Comparison of ENCODE assay signal across 8 cellular contexts in the genomic region with DNA sequence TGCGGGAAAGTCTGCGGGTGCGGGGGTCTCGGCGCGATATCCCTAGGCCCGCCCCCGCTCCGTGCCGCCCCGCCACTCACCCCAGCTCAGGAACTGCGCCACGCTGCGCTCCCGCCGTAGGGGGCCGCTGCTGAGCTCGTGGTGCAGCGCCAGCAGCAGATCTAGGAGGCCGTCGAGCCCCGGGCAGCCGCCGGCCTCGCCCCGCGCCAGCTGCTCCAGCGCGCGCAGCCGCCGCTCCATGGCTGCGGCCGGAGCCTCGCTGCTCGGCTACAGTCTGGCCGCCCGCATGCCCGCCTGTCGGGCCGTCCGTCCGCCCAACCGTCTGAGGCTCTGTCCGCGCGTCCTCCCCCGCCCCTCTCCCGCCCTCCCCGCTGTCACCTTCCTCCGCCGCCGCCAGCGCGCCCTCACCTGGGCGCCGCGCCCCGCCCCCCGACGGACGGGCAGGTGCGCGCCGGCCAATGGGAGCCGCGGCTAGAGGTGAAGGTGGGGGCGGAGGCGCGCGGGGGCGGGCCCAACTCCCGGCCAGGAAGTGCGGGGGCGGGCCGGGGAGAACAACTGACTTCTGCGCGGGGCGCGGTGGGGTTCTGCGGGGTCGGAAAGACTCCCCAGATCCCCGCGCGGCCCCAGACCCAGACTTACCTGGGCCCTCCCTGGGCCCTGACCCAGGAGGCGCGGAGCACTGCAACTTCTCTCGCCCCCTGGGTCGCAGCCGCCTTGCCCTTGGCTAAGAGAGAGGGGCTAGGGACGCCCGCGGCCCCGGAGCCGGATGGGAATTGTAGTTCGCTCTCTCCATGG. TPM values are rescaled to one million over a fixed set of nuclear protein-coding genes. Genes with fewer than 3 reads are reported as not detected.
A peak's percentile ranks its signal among the peaks of the same experiment; 100 is the strongest.
DNase-seq lines count a peak whose midpoint lies in the region; ATAC-seq and TF ChIP-seq lines count a peak whose summit lies in the region.

A gene with protein sequence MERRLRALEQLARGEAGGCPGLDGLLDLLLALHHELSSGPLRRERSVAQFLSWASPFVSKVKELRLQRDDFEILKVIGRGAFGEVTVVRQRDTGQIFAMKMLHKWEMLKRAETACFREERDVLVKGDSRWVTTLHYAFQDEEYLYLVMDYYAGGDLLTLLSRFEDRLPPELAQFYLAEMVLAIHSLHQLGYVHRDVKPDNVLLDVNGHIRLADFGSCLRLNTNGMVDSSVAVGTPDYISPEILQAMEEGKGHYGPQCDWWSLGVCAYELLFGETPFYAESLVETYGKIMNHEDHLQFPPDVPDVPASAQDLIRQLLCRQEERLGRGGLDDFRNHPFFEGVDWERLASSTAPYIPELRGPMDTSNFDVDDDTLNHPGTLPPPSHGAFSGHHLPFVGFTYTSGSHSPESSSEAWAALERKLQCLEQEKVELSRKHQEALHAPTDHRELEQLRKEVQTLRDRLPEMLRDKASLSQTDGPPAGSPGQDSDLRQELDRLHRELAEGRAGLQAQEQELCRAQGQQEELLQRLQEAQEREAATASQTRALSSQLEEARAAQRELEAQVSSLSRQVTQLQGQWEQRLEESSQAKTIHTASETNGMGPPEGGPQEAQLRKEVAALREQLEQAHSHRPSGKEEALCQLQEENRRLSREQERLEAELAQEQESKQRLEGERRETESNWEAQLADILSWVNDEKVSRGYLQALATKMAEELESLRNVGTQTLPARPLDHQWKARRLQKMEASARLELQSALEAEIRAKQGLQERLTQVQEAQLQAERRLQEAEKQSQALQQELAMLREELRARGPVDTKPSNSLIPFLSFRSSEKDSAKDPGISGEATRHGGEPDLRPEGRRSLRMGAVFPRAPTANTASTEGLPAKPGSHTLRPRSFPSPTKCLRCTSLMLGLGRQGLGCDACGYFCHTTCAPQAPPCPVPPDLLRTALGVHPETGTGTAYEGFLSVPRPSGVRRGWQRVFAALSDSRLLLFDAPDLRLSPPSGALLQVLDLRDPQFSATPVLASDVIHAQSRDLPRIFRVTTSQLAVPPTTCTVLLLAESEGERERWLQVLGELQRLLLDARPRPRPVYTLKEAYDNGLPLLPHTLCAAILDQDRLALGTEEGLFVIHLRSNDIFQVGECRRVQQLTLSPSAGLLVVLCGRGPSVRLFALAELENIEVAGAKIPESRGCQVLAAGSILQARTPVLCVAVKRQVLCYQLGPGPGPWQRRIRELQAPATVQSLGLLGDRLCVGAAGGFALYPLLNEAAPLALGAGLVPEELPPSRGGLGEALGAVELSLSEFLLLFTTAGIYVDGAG (N-terminal part only) (minus strand): TSS at position 324 of the 795 bp plus-strand sequence. CDS start 84 bp downstream, at position 240.

- no peaks in the 10 kb centered on the region for H3K9me3 ChIP-seq in thoracic aorta

- ATAC-seq in thoracic aorta (ENCODE audit: insufficient number of reproducible peaks, low FRiP score, low read depth) = no peak

- H3K4me3 ChIP-seq in HFF-Myc (replicated peaks; ENCODE audit: low read depth, low read length) (0 out of 2 replicates have a peak within 1 kb of the TSS, but pooled peaks have one; percentile 7), thoracic aorta (peak within 1 kb of the TSS; percentile 70)

- peaks cover 7 to 29% of the 10 kb centered on the region in 2 donors for H3K4me1 ChIP-seq in thoracic aorta (ENCODE audit: control insufficient read depth in 1 of 2, low read depth in 2 of 2)

- H3K27me3 Mint-ChIP-seq in activated CD4-positive, alpha-beta T cell treated with anti-CD3 and anti-CD28 coated beads, Interleukin-2, amount 10 ng/mL, durations not matched to agents 24 days and 14 days = peaks cover 2% of the 10 kb centered on the region

- peak within 1 kb of the TSS; percentile 83 for H3K27ac ChIP-seq in C4-2B
- H3K27ac ChIP-seq in thoracic aorta = no peak within 1 kb of the TSS

- H3K27ac Mint-ChIP-seq in activated CD4-positive, alpha-beta T cell treated with anti-CD3 and anti-CD28 coated beads, Interleukin-2, amount 10 ng/mL, durations not matched to agents 24 days and 14 days = no peak within 1 kb of the TSS

- intact Hi-C loops in activated CD4-positive, alpha-beta T cell treated with anti-CD3 and anti-CD28 coated beads, Interleukin-2, amount 10 ng/mL, durations not matched to agents 24 days and 14 days (cut with micrococcal nuclease) = no loop called here

- TF ChIP-seq CTCF in C4-2B (conservative IDR thresholded peaks at IDR 0.05) (peak; percentile 91), HFF-Myc (IDR thresholded peaks at IDR 0.05; ENCODE audit: low read depth, low read length, missing control alignments) (peak; percentile 42), thoracic aorta (IDR thresholded peaks at IDR 0.05) (peak; percentile 54)

- H3K27me3 ChIP-seq in thoracic aorta (replicated peaks; ENCODE audit: insufficient read depth) = no peaks in the 10 kb centered on the region

- peak within 1 kb of the TSS; percentile 73 for H3K4me3 Mint-ChIP-seq in activated CD4-positive, alpha-beta T cell treated with anti-CD3 and anti-CD28 coated beads, Interleukin-2, amount 10 ng/mL, durations not matched to agents 24 days and 14 days

- H3K36me3 ChIP-seq in thoracic aorta = no peaks in the 10 kb centered on the region

- H3K4me1 Mint-ChIP-seq in activated CD4-positive, alpha-beta T cell treated with anti-CD3 and anti-CD28 coated beads, Interleukin-2, amount 10 ng/mL, durations not matched to agents 24 days and 14 days = peaks cover 29% of the 10 kb centered on the region

- H3K36me3 Mint-ChIP-seq in activated CD4-positive, alpha-beta T cell treated with anti-CD3 and anti-CD28 coated beads, Interleukin-2, amount 10 ng/mL, durations not matched to agents 24 days and 14 days (ENCODE audit: low read depth) = no peaks in the 10 kb centered on the region

- no peak for DNase-seq in HFF-Myc (ENCODE audit: extremely low read depth, low read depth)
- DNase-seq in NCI-H510A treated with DMSO at 0.1 percent for 48 hours (lab: John Stamatoyannopoulos, UW) = peak; percentile 89
- DNase-seq in activated CD4-positive, alpha-beta T cell treated with anti-CD3 and anti-CD28 coated beads, Interleukin-2, amount 10 ng/mL, durations not matched to agents 24 days and 14 days = peak; percentile 91
- DNase-seq in effector CD8-positive, alpha-beta T cell (lab: John Stamatoyannopoulos, UW) = peak; percentile 65
- DNase-seq in lung microvascular endothelial cell (ENCODE audit: low read depth in 2 of 2) = peak; percentile 71 to 79
- DNase-seq in thoracic aorta (ENCODE audit: low spot score) = no peak
- no peak for DNase-seq in GOT3 (lab: John Stamatoyannopoulos, UW)

- no peaks in the 10 kb centered on the region for H3K9me3 Mint-ChIP-seq in activated CD4-positive, alpha-beta T cell treated with anti-CD3 and anti-CD28 coated beads, Interleukin-2, amount 10 ng/mL, durations not matched to agents 24 days and 14 days

RNA-seq across cellular contexts. Expression of the gene that starts here (rescaled TPM):
- 0.05 TPM in 2 replicates for total RNA-seq in activated CD4-positive, alpha-beta T cell treated with anti-CD3 and anti-CD28 coated beads, Interleukin-2, amount 10 ng/mL, durations not matched to agents 24 days and 14 days
- 0.22 and 0.79 TPM in 2 replicates for total RNA-seq in lung microvascular endothelial cell
- total RNA-seq in thoracic aorta = 1 to 10 TPM in 1 of 2 donors, under 1 TPM in 1; 0.68 to 1.2 TPM

Comparison
In these comparisons a context has a peak if more than half of its experiments do, and no peak if none do; other contexts are left out.
1. Peak in DNase-seq in activated CD4-positive, alpha-beta T cell treated with anti-CD3 and anti-CD28 coated beads, Interleukin-2, amount 10 ng/mL, durations not matched to agents 24 days and 14 days; RNA of the gene not detected or under 1 TPM.
2. Peak in DNase-seq in lung microvascular endothelial cell; RNA of the gene not detected or under 1 TPM.
3. DNase-seq: peak in NCI-H510A treated with DMSO at 0.1 percent for 48 hours (single experiment) and effector CD8-positive, alpha-beta T cell (single experiment); none in HFF-Myc (single experiment), thoracic aorta (single experiment) and GOT3 (single experiment).
4. Peak in every context shown above with its lines, with median percentiles within 50 percentile points of each other: CTCF ChIP-seq.